In genomic region chr7:155870334-155871180, GRCh38 we compare ENCODE assay signal across 25 cellular contexts. TPM values are rescaled to one million over a fixed set of nuclear protein-coding genes. Genes with fewer than 3 reads are reported as not detected.
"Had no signal": no experiment of that assay in that cellular context is flagged by ENCODE, and none has a peak within 500 bp of the region (broad histone marks: within the 10 kb centered on the region; RNA-seq: fewer than 3 reads in every experiment).

No MANE protein-coding gene starts in this region.

- ATAC-seq: gastroesophageal sphincter; left lobe of liver; mucosa of descending colon; naive thymus-derived CD4-positive, alpha-beta T cell; T-cell had no signal

- H3K4me1 Mint-ChIP-seq: naive thymus-derived CD4-positive, alpha-beta T cell; T-cell had no signal

- H3K4me3 ChIP-seq: gastroesophageal sphincter, mucosa of descending colon, right atrium auricular region had no signal

- H3K27ac ChIP-seq: gastroesophageal sphincter, right atrium auricular region had no signal

- H3K9me3 Mint-ChIP-seq: activated T-helper 1 cell treated with anti-CD3 and anti-CD28 coated beads, Interleukin-12 subunit alpha, Interleukin-12 subunit beta, Interleukin-2, Interleukin-4 antibody, amounts not matched to agents 30 ng/mL and 10 ng/mL and 1 ng/mL, durations not matched to agents 14 hours and 24 hours and 36 hours; T-cell; type B pancreatic cell had no signal

- H3K9ac ChIP-seq: SK-N-SH had no signal

- H3K36me3 Mint-ChIP-seq: naive thymus-derived CD4-positive, alpha-beta T cell; T-cell; type B pancreatic cell had no signal

- H3K27me3 ChIP-seq: right atrium auricular region had no signal

- H3K27ac Mint-ChIP-seq: activated T-helper 1 cell treated with anti-CD3 and anti-CD28 coated beads, Interleukin-12 subunit alpha, Interleukin-12 subunit beta, Interleukin-2, Interleukin-4 antibody, amounts not matched to agents 30 ng/mL and 10 ng/mL and 1 ng/mL, durations not matched to agents 14 hours and 24 hours and 36 hours; naive thymus-derived CD4-positive, alpha-beta T cell; progenitor cell of endocrine pancreas; T-cell; type B pancreatic cell had no signal

- DNase-seq: activated CD4-positive, alpha-beta T cell treated with anti-CD3 and anti-CD28 coated beads for 1 hour; activated CD4-positive, alpha-beta T cell treated with anti-CD3 and anti-CD28 coated beads, Interleukin-2, amount 50 U/mL, for 4 hours; activated naive CD4-positive, alpha-beta T cell treated with Interleukin-2 at 50 U/mL for 16 hours; aorta; cerebellar nuclear complex; dermis blood vessel endothelial cell; erythroblast; mammary epithelial cell; mucosa of descending colon; nucleus accumbens; SK-N-SH; small intestine; stimulated activated CD4-positive, alpha-beta T cell treated with anti-CD3 and anti-CD28 coated beads, Interleukin-4, amount 100 ng/mL, for 4 hours; stimulated activated CD8-positive, alpha-beta memory T cell treated with anti-CD3 and anti-CD28 coated beads, Interleukin-4, amount 100 ng/mL, for 48 hours; stimulated activated naive CD4-positive, alpha-beta T cell treated with Interleukin-2 at 50 U/mL for 16 hours; T-cell; T-helper 9 cell had no signal

- H3K4me3 Mint-ChIP-seq: activated T-helper 1 cell treated with anti-CD3 and anti-CD28 coated beads, Interleukin-12 subunit alpha, Interleukin-12 subunit beta, Interleukin-2, Interleukin-4 antibody, amounts not matched to agents 30 ng/mL and 10 ng/mL and 1 ng/mL, durations not matched to agents 14 hours and 24 hours and 36 hours; naive thymus-derived CD4-positive, alpha-beta T cell; T-cell; type B pancreatic cell had no signal

- H3K4me1 ChIP-seq: gastroesophageal sphincter, right atrium auricular region had no signal

- H3K36me3 ChIP-seq: gastroesophageal sphincter, right atrium auricular region had no signal

- H3K9me3 ChIP-seq: mucosa of descending colon, right atrium auricular region, SK-N-SH had no signal

- H3K4me2 ChIP-seq: SK-N-SH had no signal

RNA-seq across cellular contexts. Expression of gene SHH, which starts 58.3 kb away (rescaled TPM):
- total RNA-seq: activated T-helper 1 cell treated with anti-CD3 and anti-CD28 coated beads, Interleukin-12 subunit alpha, Interleukin-12 subunit beta, Interleukin-2, Interleukin-4 antibody, amounts not matched to agents 30 ng/mL and 10 ng/mL and 1 ng/mL, durations not matched to agents 14 hours and 24 hours and 36 hours; dermis blood vessel endothelial cell; mammary epithelial cell; naive thymus-derived CD4-positive, alpha-beta T cell; right atrium auricular region had no signal
- polyA plus RNA-seq: keratinocyte; mammary epithelial cell; naive thymus-derived CD4-positive, alpha-beta T cell; SK-N-SH had no signal
